12 cellular contexts compared by ENCODE assay signal in the genomic region with DNA sequence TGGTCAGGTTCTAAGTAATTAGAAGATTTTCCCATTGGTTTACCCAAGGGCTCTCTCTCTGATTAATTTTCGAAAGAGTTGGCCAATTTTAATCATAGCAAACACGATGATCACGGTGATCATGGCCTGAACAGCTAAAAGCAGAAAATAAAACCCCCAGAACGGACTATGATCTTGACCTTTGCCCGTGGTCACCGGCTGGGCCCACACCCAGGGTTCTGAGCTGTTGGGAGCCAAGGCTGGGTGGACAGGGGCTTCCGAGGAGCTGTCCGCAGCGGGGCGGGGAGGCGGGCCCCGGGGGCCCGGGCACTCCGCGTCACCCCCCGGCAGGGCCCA. TPM values are rescaled to one million over a fixed set of nuclear protein-coding genes. Genes with fewer than 3 reads are reported as not detected.
DNase-seq lines count a peak whose midpoint lies in the region; ATAC-seq and TF ChIP-seq lines count a peak whose summit lies in the region.
"Had no signal": no experiment of that assay in that cellular context is flagged by ENCODE, and none has a peak within 500 bp of the region (broad histone marks: within the 10 kb centered on the region; RNA-seq: fewer than 3 reads in every experiment).

No MANE protein-coding gene starts in this region.

- H3K9me3 ChIP-seq in heart left ventricle (peaks cover 0 to under 1% (median 0%) of the 10 kb centered on the region in 12 donors), muscle layer of duodenum (ENCODE audit: control insufficient read depth in 1 of 2, low read length in 2 of 2) (no peaks in the 10 kb centered on the region), vagina (no peaks in the 10 kb centered on the region)

- TF ChIP-seq CTCF in heart left ventricle (IDR thresholded peaks at IDR 0.05) (no peak), coronary artery (IDR thresholded peaks at IDR 0.05) (no peak), vagina (IDR thresholded peaks at IDR 0.05) (no peak)

- ATAC-seq in heart left ventricle (peak in 1 of 4 donors; percentile 14), Right ventricle myocardium inferior (no peak), HG03378 (IDR thresholded peaks at IDR 0.05; ENCODE audit: unreplicated experiment) (no peak)

- intact Hi-C loops in heart left ventricle (cut with DNase I): loop anchor here in 1 of 10 donors (5.0 kb wide), 1 partner anchor 49 kb away; no protein-coding TSS in a partner anchor
- intact Hi-C loops in Right ventricle myocardium inferior (cut with DNase I): no loop called here
- intact Hi-C loops in vagina (cut with DNase I): no loop called here

- DNase-seq in heart left ventricle (no peak), Right ventricle myocardium inferior (ENCODE audit: missing footprints) (no peak), coronary artery (ENCODE audit: low spot score) (no peak), vagina (ENCODE audit: extremely low spot score in 2 of 2) (no peak), MV-4-11 (lab: John Stamatoyannopoulos, UW) (no peak)
- DNase-seq in activated effector memory CD4-positive, alpha-beta T cell treated with anti-CD3 and anti-CD28 coated beads, Interleukin-2, amount 50 U/mL, for 16 hours: no peak
- DNase-seq: GOT3, NCI-H2171, SW 1271 had no signal

- H3K4me1 ChIP-seq in heart left ventricle (peaks cover 3 to 22% (median 11%) of the 10 kb centered on the region in 12 donors), muscle layer of duodenum (ENCODE audit: control insufficient read depth in 1 of 2, insufficient read depth in 2 of 2, low read length in 2 of 2) (peaks cover 0 to 15% of the 10 kb centered on the region in 2 donors), vagina (peaks cover 43% of the 10 kb centered on the region)

- H3K27ac ChIP-seq in heart left ventricle (no peak overlapping the region), coronary artery (peak overlapping the region in 1 of 2 donors; percentile 16), muscle layer of duodenum (ENCODE audit: low read length) (no peak overlapping the region), vagina (peak overlapping the region; percentile 76)

- H3K27me3 ChIP-seq in heart left ventricle (peaks cover 6 to 40% (median 17%) of the 10 kb centered on the region in 9 donors), muscle layer of duodenum (ENCODE audit: low read depth, low read length) (peaks cover 9% of the 10 kb centered on the region), vagina (no peaks in the 10 kb centered on the region)

- TF ChIP-seq POLR2A in heart left ventricle (IDR thresholded peaks at IDR 0.05): no peak
- TF ChIP-seq POLR2A in vagina (IDR thresholded peaks at IDR 0.05): peak in 1 of 2 donors; percentile 18

- H3K4me3 ChIP-seq in heart left ventricle: peak overlapping the region in 9 of 12 donors; percentile 9 to 48 (median 35)
- H3K4me3 ChIP-seq in coronary artery: peak overlapping the region; percentile 59
- H3K4me3 ChIP-seq in muscle layer of duodenum (ENCODE audit: low read depth in 1 of 2, low read length in 2 of 2): peak overlapping the region; percentile 48 to 59
- peak overlapping the region; percentile 16 to 42 for H3K4me3 ChIP-seq in vagina

- no peaks in the 10 kb centered on the region for H3K36me3 ChIP-seq in heart left ventricle
- no peaks in the 10 kb centered on the region for H3K36me3 ChIP-seq in muscle layer of duodenum (ENCODE audit: control insufficient read depth in 1 of 2, insufficient read depth in 2 of 2, low read length in 2 of 2)
- H3K36me3 ChIP-seq in vagina: no peaks in the 10 kb centered on the region

- 40 to 49% (median 42%) methylated on average over 14 to 16 of the region's 16 CpGs for WGBS in heart left ventricle, 4 donors

RNA-seq across cellular contexts. Expression of a gene that starts 2.5 kb away (rescaled TPM):
- under 1 TPM in 3 of 9 donors, not detected in 6; 0.07 to 0.12 (median 0.11) TPM for total RNA-seq in heart left ventricle
- under 1 TPM in 1 of 2 donors, not detected in 1; 0.04 TPM for polyA plus RNA-seq in heart left ventricle
- total RNA-seq in Right ventricle myocardium inferior: not detected
- total RNA-seq in vagina: not detected

RNA-seq across cellular contexts. Expression of a gene that starts 27.0 kb away (rescaled TPM):
- total RNA-seq in heart left ventricle (1 to 10 TPM in 1 of 9 donors, under 1 TPM in 7, not detected in 1; 0.05 to 1.9 (median 0.14) TPM), Right ventricle myocardium inferior (0.14 TPM), vagina (not detected)
- polyA plus RNA-seq in heart left ventricle: under 1 TPM; 0.04 to 0.12 TPM

RNA-seq across cellular contexts. Expression of a gene that starts 45.4 kb away (rescaled TPM):
- total RNA-seq in heart left ventricle: 1 to 10 TPM in 3 of 9 donors, under 1 TPM in 6; 0.17 to 6.0 (median 0.77) TPM
- polyA plus RNA-seq in heart left ventricle: under 1 TPM; 0.14 to 0.72 TPM
- 2.3 TPM for total RNA-seq in Right ventricle myocardium inferior
- not detected for total RNA-seq in vagina
- total RNA-seq: esophagus mucosa had no signal
